ENCODE assay signal across 9 cellular contexts in the genomic region with DNA sequence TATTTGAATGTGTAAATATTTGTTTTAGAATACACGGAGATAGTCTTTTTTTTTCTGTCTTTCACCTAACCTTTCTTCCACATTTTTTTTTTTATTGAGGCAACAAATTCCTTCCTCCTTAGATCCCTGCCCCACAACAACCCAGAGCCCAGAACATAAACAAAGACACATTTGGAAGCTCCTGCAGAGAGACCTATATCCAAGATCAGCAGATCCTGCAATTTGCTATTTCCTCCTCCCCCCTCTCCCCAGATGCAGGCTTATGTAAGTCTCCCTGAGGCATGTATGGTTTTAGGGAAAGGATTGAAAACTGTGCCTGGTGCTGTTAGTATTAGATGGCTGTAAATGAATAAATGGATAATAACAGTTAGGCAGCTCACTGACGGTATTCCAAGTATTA.
DNase-seq lines count a peak whose midpoint lies in the region; ATAC-seq and TF ChIP-seq lines count a peak whose summit lies in the region.
"Had no signal": no experiment of that assay in that cellular context is flagged by ENCODE, and none has a peak within 500 bp of the region (broad histone marks: within the 10 kb centered on the region; RNA-seq: fewer than 3 reads in every experiment).

No MANE protein-coding gene starts in this region.

- no peak overlapping the region for H3K4me3 Mint-ChIP-seq in CD8-positive, alpha-beta T cell

- POLR2A ChIA-PET in CD8-positive, alpha-beta T cell (lab: Charles Lee): no interaction called here

- no peak overlapping the region for H3K4me3 ChIP-seq in right cardiac atrium (ENCODE audit: low read length)
- H3K4me3 ChIP-seq in astrocyte of the cerebellum (ENCODE audit: low read depth, low read length): no peak overlapping the region
- no peak overlapping the region for H3K4me3 ChIP-seq in CD8-positive, alpha-beta T cell (ENCODE audit: low read depth, low read length)
- H3K4me3 ChIP-seq: BLaER1 had no signal

- in situ Hi-C loops in astrocyte of the cerebellum (cut with HindIII; ENCODE audit: low sequenced_read_pairs): no loop called here

- WGBS in right cardiac atrium: 22% methylated on average over 2 of the region's 2 CpGs

- CTCF ChIA-PET in CD8-positive, alpha-beta T cell (lab: Charles Lee): no interaction called here

- H3K9me3 ChIP-seq in right cardiac atrium (ENCODE audit: control insufficient read depth, low read length): no peaks in the 10 kb centered on the region
- no peaks in the 10 kb centered on the region for H3K9me3 ChIP-seq in CD8-positive, alpha-beta T cell (ENCODE audit: low read length)
- H3K9me3 ChIP-seq: BLaER1 had no signal

- H3K4me1 ChIP-seq in right cardiac atrium (ENCODE audit: control insufficient read depth, insufficient read depth, low read length): peaks cover 5% of the 10 kb centered on the region
- no peaks in the 10 kb centered on the region for H3K4me1 ChIP-seq in CD8-positive, alpha-beta T cell (ENCODE audit: insufficient read depth, low read length)
- H3K4me1 ChIP-seq: BLaER1 had no signal

- no peaks in the 10 kb centered on the region for H3K27me3 ChIP-seq in right cardiac atrium (ENCODE audit: control insufficient read depth, insufficient read depth)
- no peaks in the 10 kb centered on the region for H3K27me3 ChIP-seq in CD8-positive, alpha-beta T cell (ENCODE audit: insufficient read depth, low read length)
- H3K27me3 ChIP-seq: BLaER1 had no signal

- ATAC-seq in right cardiac atrium (no peak), Right ventricle myocardium inferior (no peak), HG03457 (IDR thresholded peaks at IDR 0.05; ENCODE audit: unreplicated experiment) (no peak)
- no peak for ATAC-seq in CD8-positive, alpha-beta T cell

- no peaks in the 10 kb centered on the region for H3K27me3 Mint-ChIP-seq in CD8-positive, alpha-beta T cell (ENCODE audit: low read depth)

- no peak overlapping the region for H3K27ac Mint-ChIP-seq in CD8-positive, alpha-beta T cell

- no peak for TF ChIP-seq CTCF in astrocyte of the cerebellum (IDR thresholded peaks at IDR 0.05; ENCODE audit: low read depth, low read length, missing control alignments)
- TF ChIP-seq CTCF in CD8-positive, alpha-beta T cell (IDR thresholded peaks at IDR 0.05): no peak

- H3K9me3 Mint-ChIP-seq in CD8-positive, alpha-beta T cell: no peaks in the 10 kb centered on the region

- peak overlapping the region; percentile 68 for H3K27ac ChIP-seq in right cardiac atrium (ENCODE audit: low read length)
- no peak overlapping the region for H3K27ac ChIP-seq in CD8-positive, alpha-beta T cell (ENCODE audit: low read depth, low read length)
- no peak overlapping the region for H3K27ac ChIP-seq in caudate nucleus (ENCODE audit: low read depth, low read length)
- H3K27ac ChIP-seq: BLaER1 had no signal

- H3K4me1 Mint-ChIP-seq in CD8-positive, alpha-beta T cell (ENCODE audit: low read depth): peaks cover 6% of the 10 kb centered on the region

- intact Hi-C loops in right cardiac atrium (cut with DNase I) (no loop called here), Right ventricle myocardium inferior (cut with DNase I) (no loop called here)
- intact Hi-C loops in CD8-positive, alpha-beta T cell (cut with DNase I, micrococcal nuclease): no loop called here

- H3K36me3 Mint-ChIP-seq in CD8-positive, alpha-beta T cell: no peaks in the 10 kb centered on the region

- H3K36me3 ChIP-seq in CD8-positive, alpha-beta T cell (ENCODE audit: insufficient read depth, low read length): no peaks in the 10 kb centered on the region
- H3K36me3 ChIP-seq: BLaER1 had no signal

- DNase-seq in right cardiac atrium (no peak), Right ventricle myocardium inferior (ENCODE audit: missing footprints) (no peak), astrocyte of the cerebellum (ENCODE audit: low read depth) (peak; percentile 59), kidney tubule cell (ENCODE audit: low spot score) (peak; percentile 38), caudate nucleus (lab: John Stamatoyannopoulos, UW) (no peak)
- no peak for DNase-seq in activated effector memory CD4-positive, alpha-beta T cell treated with anti-CD3 and anti-CD28 coated beads, Interleukin-2, amount 50 U/mL, for 16 hours
- no peak for DNase-seq in CD8-positive, alpha-beta T cell

Comparison
In these comparisons a context has a peak if more than half of its experiments do, and no peak if none do; other contexts are left out.
1. DNase-seq: peak in astrocyte of the cerebellum (single experiment) and kidney tubule cell (single experiment); none in right cardiac atrium (0 of 3), Right ventricle myocardium inferior (single experiment), activated effector memory CD4-positive, alpha-beta T cell treated with anti-CD3 and anti-CD28 coated beads, Interleukin-2, amount 50 U/mL, for 16 hours (single experiment), CD8-positive, alpha-beta T cell (0 of 7) and caudate nucleus (0 of 61).